11 cellular contexts compared by ENCODE assay signal in the genomic region with DNA sequence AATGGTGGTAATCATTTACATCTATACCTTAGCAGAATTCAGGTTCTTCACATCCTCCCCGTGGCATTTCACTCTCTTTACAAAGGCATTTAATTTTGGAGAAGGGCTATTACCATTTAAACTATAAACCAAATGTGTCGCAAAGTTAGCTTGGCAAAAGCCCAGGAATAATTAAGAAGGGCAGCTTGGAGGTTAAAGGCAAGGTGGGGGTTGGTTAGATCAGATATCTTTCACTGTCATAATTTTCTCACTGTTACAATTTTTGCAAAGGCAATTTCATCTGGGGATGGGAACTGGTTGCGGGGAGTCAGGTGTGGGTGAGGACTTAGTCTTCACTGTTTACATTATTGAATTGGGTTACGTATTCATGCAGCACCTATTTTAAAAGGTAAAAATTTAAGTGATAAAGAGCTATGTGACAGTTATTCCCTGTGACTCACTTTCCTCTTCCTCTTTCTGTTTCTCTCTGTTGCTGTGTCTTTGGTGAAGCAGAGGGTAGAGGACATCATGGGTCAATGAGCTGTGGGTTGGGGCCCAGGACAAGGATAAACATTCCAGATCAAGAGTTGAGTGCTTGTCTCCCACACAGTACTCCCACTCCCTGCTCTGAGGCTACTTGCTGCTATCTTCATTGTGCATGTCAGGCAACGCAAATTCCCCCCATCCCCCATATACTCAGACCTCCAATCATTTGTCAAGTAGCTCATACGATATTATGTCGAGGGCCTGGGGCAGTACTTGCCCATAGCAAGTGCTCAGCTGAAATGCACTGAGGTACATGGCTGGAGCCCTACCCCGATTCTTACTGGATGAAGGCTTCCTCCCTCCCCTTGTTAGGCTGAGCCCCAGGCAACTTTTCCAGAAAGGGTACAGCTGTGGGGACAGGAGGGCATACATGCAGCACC.
DNase-seq lines count a peak whose midpoint lies in the region; TF ChIP-seq lines count a peak whose summit lies in the region.
"Had no signal": no experiment of that assay in that cellular context is flagged by ENCODE, and none has a peak within 500 bp of the region (broad histone marks: within the 10 kb centered on the region; RNA-seq: fewer than 3 reads in every experiment).

No MANE protein-coding gene starts in this region.

- H2AK5ac ChIP-seq in mesendoderm (ENCODE audit: low read length), result no peak overlapping the region

- H3K9me3 ChIP-seq in HUES64 (ENCODE audit: insufficient read depth, low read depth, low read length), result no peaks in the 10 kb centered on the region
- H3K9me3 ChIP-seq in MG63, result no peaks in the 10 kb centered on the region

- no peak overlapping the region; the same call in 1 of the 2 replicates for H3K27ac ChIP-seq in HUES64 (ENCODE audit: low read depth, low read length)
- H3K27ac ChIP-seq in mesendoderm (ENCODE audit: low read depth, low read length), result no peak overlapping the region

- peak; percentile 58 for DNase-seq in GM06990 (ENCODE audit: extremely low read depth, insufficient read length)
- DNase-seq in SIG-M5 (lab: John Stamatoyannopoulos, UW), result peak; percentile 39
- DNase-seq in mesendoderm, result no peak
- no peak for DNase-seq in medulla oblongata (ENCODE audit: extremely low spot score)
- no peak for DNase-seq in T1000 (lab: John Stamatoyannopoulos, UW)
- DNase-seq in MG63, result no peak
- DNase-seq in NCI-H146 (lab: John Stamatoyannopoulos, UW), result no peak
- DNase-seq: activated CD4-positive, alpha-beta memory T cell treated with anti-CD3 and anti-CD28 coated beads, Interleukin-2, amount 10 ng/mL, durations not matched to agents 7 days and 5 days; anterior cingulate cortex; CD8-positive, alpha-beta T cell had no signal

- H3K4me1 ChIP-seq in HUES64 (ENCODE audit: insufficient read depth, low read length), result peaks cover 56% of the 10 kb centered on the region
- peaks cover 4% of the 10 kb centered on the region for H3K4me1 ChIP-seq in mesendoderm (ENCODE audit: control insufficient read depth, low read depth, low read length)

- no peaks in the 10 kb centered on the region for H3K79me2 ChIP-seq in mesendoderm (ENCODE audit: control insufficient read depth, insufficient read depth, low read length)

- TF ChIP-seq CTCF in GM06990 (IDR thresholded peaks at IDR 0.05; ENCODE audit: insufficient read depth, low read length, poor library complexity, severe bottlenecking), result no peak

- H2BK5ac ChIP-seq in mesendoderm (ENCODE audit: low read length), result no peak overlapping the region

- 86% methylated on average over 8 of the region's 8 CpGs for WGBS in HUES64
- no CpG with 5 or more reads among the region's 8 CpGs for WGBS in mesendoderm (ENCODE audit: extremely low coverage, insufficient coverage, low lambda C conversion rate)

- peak overlapping the region; percentile 11 for H3K56ac ChIP-seq in mesendoderm (ENCODE audit: low read length)

- no peaks in the 10 kb centered on the region for H3K36me3 ChIP-seq in GM06990 (ENCODE audit: control insufficient read depth, insufficient read depth, low read length)
- H3K36me3 ChIP-seq in HUES64 (ENCODE audit: insufficient read depth, low read length), result no peaks in the 10 kb centered on the region
- no peaks in the 10 kb centered on the region for H3K36me3 ChIP-seq in mesendoderm (ENCODE audit: control insufficient read depth, insufficient read depth, low read length)
- H3K36me3 ChIP-seq in MG63, result no peaks in the 10 kb centered on the region

- H3K18ac ChIP-seq in mesendoderm (ENCODE audit: low read length), result no peak overlapping the region

- no peak overlapping the region for H3K4me3 ChIP-seq in GM06990 (replicated peaks; ENCODE audit: low read depth, low read length)
- H3K4me3 ChIP-seq in HUES64 (ENCODE audit: low read length), result no peak overlapping the region
- no peak overlapping the region for H3K4me3 ChIP-seq in mesendoderm (ENCODE audit: low read length)
- no peak overlapping the region for H3K4me3 ChIP-seq in MG63

- H3K4me2 ChIP-seq in mesendoderm (ENCODE audit: low read length), result no peak overlapping the region

- no peaks in the 10 kb centered on the region for H3K79me1 ChIP-seq in mesendoderm (ENCODE audit: low read length)

- H4K8ac ChIP-seq in mesendoderm (ENCODE audit: low read depth, low read length), result no peak overlapping the region

- no peak overlapping the region for H2BK15ac ChIP-seq in mesendoderm (replicated peaks; ENCODE audit: low read depth)

- no peak overlapping the region for H2BK120ac ChIP-seq in mesendoderm (ENCODE audit: low read depth, low read length)

- H3K23ac ChIP-seq in mesendoderm (ENCODE audit: low read length), result no peak overlapping the region

- no peaks in the 10 kb centered on the region for H3K27me3 ChIP-seq in GM06990 (replicated peaks; ENCODE audit: control insufficient read depth, insufficient read depth, low read length)
- H3K27me3 ChIP-seq in HUES64 (ENCODE audit: insufficient read depth, low read length), result no peaks in the 10 kb centered on the region
- H3K27me3 ChIP-seq in mesendoderm (ENCODE audit: insufficient read depth, low read length, poor library complexity), result no peaks in the 10 kb centered on the region
- no peaks in the 10 kb centered on the region for H3K27me3 ChIP-seq in MG63

- no peak overlapping the region for H3K4ac ChIP-seq in mesendoderm (ENCODE audit: low read depth, low read length)

- H3K9ac ChIP-seq in HUES64 (ENCODE audit: low read depth, low read length), result peak overlapping the region; percentile 12; the same call in 1 of the 2 replicates
- no peak overlapping the region for H3K9ac ChIP-seq in mesendoderm (ENCODE audit: low read length)

- H4K5ac ChIP-seq in mesendoderm (ENCODE audit: low read length), result no peak overlapping the region

Comparison
In these comparisons a context has a peak if more than half of its experiments do, and no peak if none do; other contexts are left out.
1. DNase-seq: peak in GM06990 (single experiment) and SIG-M5 (single experiment); none in mesendoderm (single experiment), medulla oblongata (single experiment), T1000 (single experiment), MG63 (single experiment) and NCI-H146 (single experiment).